8 cellular contexts compared by ENCODE assay signal in the genomic region with DNA sequence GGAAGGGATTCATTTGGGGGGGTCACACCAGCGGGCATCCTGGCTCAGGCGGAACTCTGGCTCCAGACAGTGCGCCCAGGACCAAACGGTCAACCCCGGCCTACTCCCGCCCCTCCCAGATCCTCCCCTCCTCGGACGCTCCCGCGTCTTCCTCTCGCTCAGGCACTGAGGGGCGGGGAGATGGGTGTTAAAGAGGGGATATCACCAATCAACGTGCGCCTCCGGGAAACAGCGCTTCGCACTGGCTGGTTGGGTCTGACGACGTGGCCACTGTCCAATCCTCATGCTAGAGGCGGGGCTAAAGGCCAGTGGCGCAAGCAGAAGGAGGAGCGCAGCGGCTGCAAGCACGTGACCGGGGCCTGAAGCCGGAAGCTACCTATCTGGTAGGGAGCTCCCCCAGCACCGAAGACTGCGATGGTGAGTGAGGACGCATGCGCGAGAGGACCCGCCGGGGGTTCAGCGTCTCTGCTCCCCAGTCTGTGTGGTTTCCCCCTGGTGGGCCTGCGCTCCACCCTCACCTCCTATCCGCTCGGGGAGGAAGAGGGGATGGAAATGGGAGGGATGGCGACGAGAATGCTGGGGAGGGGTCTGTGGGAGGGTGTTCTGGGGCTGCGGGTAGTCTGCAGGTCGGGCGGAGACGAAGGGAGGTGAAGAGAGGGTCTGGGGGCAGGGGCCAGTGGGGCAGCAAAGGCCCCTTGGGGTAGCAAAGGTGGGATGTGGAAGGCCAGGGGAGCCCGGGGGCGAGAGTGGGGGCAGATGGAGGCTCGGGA. TPM values are rescaled to one million over a fixed set of nuclear protein-coding genes. Genes with fewer than 3 reads are reported as not detected.
A peak's percentile ranks its signal among the peaks of the same experiment; 100 is the strongest.
DNase-seq lines count a peak whose midpoint lies in the region; TF ChIP-seq lines count a peak whose summit lies in the region.

A gene (plus strand): TSS at position 360 of the 770 bp plus-strand sequence. CDS start 55 bp downstream, at position 415.

- POLR2A ChIA-PET in activated CD8-positive, alpha-beta memory T cell treated with anti-CD3 and anti-CD28 coated beads for 36 hours (lab: Charles Lee), result interaction anchor here (0.6 to 1.2 kb wide), 9 partner anchors 8 to 755 kb away, joined by 3 to 6 read pairs (median 3); a partner anchor contains a TSS

- CTCF ChIA-PET in activated CD8-positive, alpha-beta memory T cell treated with anti-CD3 and anti-CD28 coated beads for 36 hours (lab: Charles Lee), result interaction anchor here (0.5 to 1.2 kb wide), 5 partner anchors 15 to 159 kb away, joined by 3 to 5 read pairs (median 5); no protein-coding TSS in a partner anchor

- TF ChIP-seq CTCF in GM20000 (IDR thresholded peaks at IDR 0.05; ENCODE audit: extremely low read depth, missing control alignments), result no peak

- DNase-seq in COLO668 (lab: John Stamatoyannopoulos, UW; ENCODE audit: unreplicated experiment), result peak; percentile 98
- peak; percentile 96 for DNase-seq in GM20000 (ENCODE audit: low spot score)
- peak; percentile 100 for DNase-seq in HT-29 (ENCODE audit: low spot score)
- peak; percentile 100 for DNase-seq in NOMO-1 (lab: John Stamatoyannopoulos, UW; ENCODE audit: unreplicated experiment in 2 of 2)
- DNase-seq in effector CD8-positive, alpha-beta T cell (lab: John Stamatoyannopoulos, UW), result peak; percentile 96
- peak; percentile 98 for DNase-seq in lung microvascular endothelial cell (ENCODE audit: low read depth in 2 of 2)
- peak; percentile 95 to 98 (median 97) for DNase-seq in stimulated activated CD4-positive, alpha-beta T cell treated with anti-CD3 and anti-CD28 coated beads, TNF-alpha, amount 100 ng/mL, for 48 hours (ENCODE audit: low read depth in 3 of 3)

RNA-seq across cellular contexts. Expression of the gene that starts here (rescaled TPM):
- total RNA-seq in HT-29 (2014; rRNA removed; shearing (Covaris generic)), result 310 and 344 TPM in 2 replicates
- total RNA-seq in activated CD8-positive, alpha-beta memory T cell treated with anti-CD3 and anti-CD28 coated beads for 36 hours, result 100 to 1,000 TPM; 117 to 120 TPM
- total RNA-seq in lung microvascular endothelial cell, result 96.6 and 125 TPM in 2 replicates

Comparison
In these comparisons a context has a peak if more than half of its experiments do, and no peak if none do; other contexts are left out.
1. Peak in every context shown above with its lines: DNase-seq.